ENCODE assay signal across 23 cellular contexts in genomic region chrX:285076-285677, GRCh38. TPM values are rescaled to one million over a fixed set of nuclear protein-coding genes. Genes with fewer than 3 reads are reported as not detected.
DNase-seq lines count a peak whose midpoint lies in the region; ATAC-seq, FAIRE-seq and TF ChIP-seq lines count a peak whose summit lies in the region.
"Had no signal": no experiment of that assay in that cellular context is flagged by ENCODE, and none has a peak within 500 bp of the region (broad histone marks: within the 10 kb centered on the region; RNA-seq: fewer than 3 reads in every experiment).

No MANE protein-coding gene starts in this region.

- peaks cover 3% of the 10 kb centered on the region for H4K20me1 ChIP-seq in H9 (ENCODE audit: control insufficient read depth, insufficient read depth, insufficient read length)
- H4K20me1 ChIP-seq: BLaER1 had no signal

- H4K5ac ChIP-seq in H9 (ENCODE audit: insufficient read length, low read depth, low read length) = peak overlapping the region; percentile 14

- peaks cover 32% of the 10 kb centered on the region for H3K4me1 Mint-ChIP-seq in activated CD4-positive, alpha-beta memory T cell treated with anti-CD3 and anti-CD28 coated beads, Interleukin-2, amount 10 ng/mL, durations not matched to agents 7 days and 5 days
- peaks cover 20% of the 10 kb centered on the region for H3K4me1 Mint-ChIP-seq in activated CD4-positive, alpha-beta memory T cell treated with anti-CD3 and anti-CD28 coated beads for 36 hours (ENCODE audit: low read depth)
- H3K4me1 Mint-ChIP-seq in H9 (peaks cover 3 to 21% of the 10 kb centered on the region in 2 experiments), neural crest cell (peaks cover 7% of the 10 kb centered on the region)

- peaks cover 6% of the 10 kb centered on the region for H3K79me1 ChIP-seq in H9 (ENCODE audit: insufficient read depth, low read depth, low read length, poor library complexity, severe bottlenecking)

- no peak overlapping the region for H3K4ac ChIP-seq in H9 (ENCODE audit: low read depth, low read length)

- no peaks in the 10 kb centered on the region for H3K27me3 Mint-ChIP-seq in activated CD4-positive, alpha-beta memory T cell treated with anti-CD3 and anti-CD28 coated beads, Interleukin-2, amount 10 ng/mL, durations not matched to agents 7 days and 5 days
- H3K27me3 Mint-ChIP-seq in activated CD4-positive, alpha-beta memory T cell treated with anti-CD3 and anti-CD28 coated beads for 36 hours = no peaks in the 10 kb centered on the region
- H3K27me3 Mint-ChIP-seq in H9 (ENCODE audit: low read depth) (no peaks in the 10 kb centered on the region), neural crest cell (ENCODE audit: low read depth) (no peaks in the 10 kb centered on the region)
- H3K27me3 Mint-ChIP-seq: progenitor cell of endocrine pancreas had no signal

- no peaks in the 10 kb centered on the region for H3K23me2 ChIP-seq in H9 (ENCODE audit: insufficient read length, low read depth, low read length, poor library complexity, severe bottlenecking)

- DNase-seq in activated CD4-positive, alpha-beta memory T cell treated with anti-CD3 and anti-CD28 coated beads, Interleukin-2, amount 10 ng/mL, durations not matched to agents 7 days and 5 days = no peak
- DNase-seq in activated CD4-positive, alpha-beta memory T cell treated with anti-CD3 and anti-CD28 coated beads for 36 hours = no peak
- DNase-seq in H9 (no peak), colonic mucosa (peak; percentile 7), neural crest cell (ENCODE audit: low read depth, low spot score) (no peak), urothelium cell line (ENCODE audit: low spot score) (no peak), mucosa of gallbladder (ENCODE audit: low spot score) (no peak)
- DNase-seq: activated CD8-positive, alpha-beta memory T cell treated with anti-CD3 and anti-CD28 coated beads, Interleukin-2, amount 50 U/mL, for 4 hours; activated effector memory CD4-positive, alpha-beta T cell treated with Interleukin-2 at 50 U/mL for 16 hours; MM.1S; NCI-H1694; NCI-H2227 treated with DMSO at 0.1 percent for 48 hours; NCI-H82; PC-9; small intestine had no signal

- no peak overlapping the region for H3T11ph ChIP-seq in H9 (ENCODE audit: low read length)

- no peak overlapping the region for H2AK5ac ChIP-seq in H9 (ENCODE audit: insufficient read length, low read length)

- no peaks in the 10 kb centered on the region for H3K36me3 ChIP-seq in colonic mucosa

- H3K9me3 Mint-ChIP-seq in activated CD4-positive, alpha-beta memory T cell treated with anti-CD3 and anti-CD28 coated beads, Interleukin-2, amount 10 ng/mL, durations not matched to agents 7 days and 5 days = no peaks in the 10 kb centered on the region
- no peaks in the 10 kb centered on the region for H3K9me3 Mint-ChIP-seq in activated CD4-positive, alpha-beta memory T cell treated with anti-CD3 and anti-CD28 coated beads for 36 hours
- H3K9me3 Mint-ChIP-seq in H9 (no peaks in the 10 kb centered on the region; a peak in 1 of 5 replicates), neural crest cell (no peaks in the 10 kb centered on the region)

- no peak overlapping the region for H2BK12ac ChIP-seq in H9 (ENCODE audit: insufficient read length, low read depth, low read length)

- POLR2A ChIA-PET in activated CD4-positive, alpha-beta memory T cell treated with anti-CD3 and anti-CD28 coated beads, Interleukin-2, amount 10 ng/mL, durations not matched to agents 7 days and 5 days (lab: Charles Lee) = no interaction called here
- POLR2A ChIA-PET in activated CD4-positive, alpha-beta memory T cell treated with anti-CD3 and anti-CD28 coated beads for 36 hours (lab: Charles Lee) = no interaction called here

- peak overlapping the region; percentile 27 for H3K27ac Mint-ChIP-seq in activated CD4-positive, alpha-beta memory T cell treated with anti-CD3 and anti-CD28 coated beads, Interleukin-2, amount 10 ng/mL, durations not matched to agents 7 days and 5 days
- no peak overlapping the region for H3K27ac Mint-ChIP-seq in activated CD4-positive, alpha-beta memory T cell treated with anti-CD3 and anti-CD28 coated beads for 36 hours
- peak overlapping the region in 2 of 3 experiments; percentile 57 to 89; a peak in 3 of 7 replicates for H3K27ac Mint-ChIP-seq in H9
- H3K27ac Mint-ChIP-seq in neural crest cell (ENCODE audit: unreplicated experiment) = no peak overlapping the region

- H2BK15ac ChIP-seq in H9 (ENCODE audit: low read depth, low read length) = no peak overlapping the region

- no peak overlapping the region for H3K4me3 ChIP-seq in colonic mucosa
- H3K4me3 ChIP-seq: BLaER1, heart left ventricle, PC-9, vagina had no signal

- H3K9me3 ChIP-seq in H9 (ENCODE audit: control insufficient read depth, low read depth, low read length) (peaks cover 5% of the 10 kb centered on the region), colonic mucosa (no peaks in the 10 kb centered on the region)
- H3K9me3 ChIP-seq: BLaER1, heart left ventricle, vagina had no signal

- FAIRE-seq in urothelium cell line (lab: Jason Lieb, UNC) = no peak
- FAIRE-seq: A204.1, astrocyte, endometrium, small intestine had no signal

- H3K36me3 Mint-ChIP-seq in activated CD4-positive, alpha-beta memory T cell treated with anti-CD3 and anti-CD28 coated beads, Interleukin-2, amount 10 ng/mL, durations not matched to agents 7 days and 5 days (ENCODE audit: low read depth) = peaks cover 38% of the 10 kb centered on the region
- peaks cover 22% of the 10 kb centered on the region for H3K36me3 Mint-ChIP-seq in activated CD4-positive, alpha-beta memory T cell treated with anti-CD3 and anti-CD28 coated beads for 36 hours
- H3K36me3 Mint-ChIP-seq in H9 (ENCODE audit: insufficient read depth in 1 of 3, low read depth in 3 of 3) = peaks cover 57 to 61% (median 57%) of the 10 kb centered on the region in 3 experiments
- peaks cover 13% of the 10 kb centered on the region for H3K36me3 Mint-ChIP-seq in neural crest cell (ENCODE audit: low read depth)

- H3K27ac ChIP-seq in H9 (ENCODE audit: insufficient read length, low read depth, low read length) (no peak overlapping the region), colonic mucosa (no peak overlapping the region)
- H3K27ac ChIP-seq: BLaER1, heart left ventricle, PC-9, vagina had no signal

- H3K23ac ChIP-seq in H9 (ENCODE audit: insufficient read length, low read depth, low read length) = no peak overlapping the region

- no peak overlapping the region for H3K56ac ChIP-seq in H9 (ENCODE audit: insufficient read length, low read depth, low read length)

- no peak overlapping the region for H2AFZ ChIP-seq in H9 (ENCODE audit: low read length)
- H2AFZ ChIP-seq: PC-9 had no signal

- H2BK120ac ChIP-seq in H9 (ENCODE audit: low read depth, low read length, poor library complexity, severe bottlenecking) = no peak overlapping the region

- TF ChIP-seq CTCF in H9 (conservative IDR thresholded peaks at IDR 0.05) (no peak), colonic mucosa (IDR thresholded peaks at IDR 0.05) (no peak), neural crest cell (conservative IDR thresholded peaks at IDR 0.05) (no peak)

- no CpG with 5 or more reads among the region's 13 CpGs for WGBS in H9 (ENCODE audit: extremely low coverage, insufficient read length, low lambda C conversion rate)

- peaks cover 10% of the 10 kb centered on the region for H3K79me2 ChIP-seq in H9 (ENCODE audit: insufficient read depth, low read length)

- no peak overlapping the region for H3K14ac ChIP-seq in H9 (ENCODE audit: insufficient read depth, low read length)

- peak overlapping the region; percentile 36 for H3K4me3 Mint-ChIP-seq in activated CD4-positive, alpha-beta memory T cell treated with anti-CD3 and anti-CD28 coated beads, Interleukin-2, amount 10 ng/mL, durations not matched to agents 7 days and 5 days
- no peak overlapping the region for H3K4me3 Mint-ChIP-seq in activated CD4-positive, alpha-beta memory T cell treated with anti-CD3 and anti-CD28 coated beads for 36 hours
- peak overlapping the region in 1 of 2 experiments; percentile 42; a peak in 1 of 5 replicates for H3K4me3 Mint-ChIP-seq in H9
- H3K4me3 Mint-ChIP-seq in neural crest cell = peak overlapping the region; percentile 67

- H3K27me3 ChIP-seq in H9 (ENCODE audit: insufficient read depth, low read length) (no peaks in the 10 kb centered on the region; the same call in 1 of the 2 replicates), colonic mucosa (no peaks in the 10 kb centered on the region)
- H3K27me3 ChIP-seq: BLaER1, heart left ventricle, vagina had no signal

- no peak overlapping the region for H4K91ac ChIP-seq in H9 (ENCODE audit: insufficient read length, low read depth, low read length)

- intact Hi-C loops in activated CD4-positive, alpha-beta memory T cell treated with anti-CD3 and anti-CD28 coated beads for 36 hours (cut with micrococcal nuclease) = no loop called here
- intact Hi-C loops in colonic mucosa (cut with DNase I) = no loop called here

- no peak overlapping the region for H2BK20ac ChIP-seq in H9 (ENCODE audit: low read depth, low read length, poor library complexity, severe bottlenecking)

- H3K4me1 ChIP-seq in H9 (ENCODE audit: insufficient read depth, low read length) (peaks cover 3% of the 10 kb centered on the region; the same call in 1 of the 2 replicates), colonic mucosa (no peaks in the 10 kb centered on the region)

- H3K4me2 ChIP-seq in H9 (ENCODE audit: insufficient read depth, insufficient read length, low read length) = no peak overlapping the region
- H3K4me2 ChIP-seq: BLaER1, PC-9 had no signal

- ATAC-seq in GM18861 (IDR thresholded peaks at IDR 0.05; ENCODE audit: unreplicated experiment) = no peak
- ATAC-seq: heart left ventricle had no signal

- H3K18ac ChIP-seq in H9 (ENCODE audit: insufficient read length, low read depth, low read length) = no peak overlapping the region

- no peak overlapping the region for H2BK5ac ChIP-seq in H9 (ENCODE audit: insufficient read length, low read length)

- H4K8ac ChIP-seq in H9 (replicated peaks; ENCODE audit: insufficient read length, low read depth, low read length) = peak overlapping the region; percentile 71

- no peak overlapping the region for H3K9ac ChIP-seq in H9 (ENCODE audit: extremely low read depth, insufficient read length, low read length)
- no peak overlapping the region for H3K9ac ChIP-seq in colonic mucosa (ENCODE audit: low read depth in 2 of 2, low read length in 2 of 2)

- CTCF ChIA-PET in activated CD4-positive, alpha-beta memory T cell treated with anti-CD3 and anti-CD28 coated beads, Interleukin-2, amount 10 ng/mL, durations not matched to agents 7 days and 5 days (lab: Charles Lee) = no interaction called here
- CTCF ChIA-PET in activated CD4-positive, alpha-beta memory T cell treated with anti-CD3 and anti-CD28 coated beads for 36 hours (lab: Charles Lee) = no interaction called here

RNA-seq across cellular contexts. Expression of gene PLCXD1, which starts 4.0 kb away (rescaled TPM):
- total RNA-seq in activated CD4-positive, alpha-beta memory T cell treated with anti-CD3 and anti-CD28 coated beads, Interleukin-2, amount 10 ng/mL, durations not matched to agents 7 days and 5 days = 10 to 100 TPM; 34.5 to 35.5 TPM
- total RNA-seq in activated CD4-positive, alpha-beta memory T cell treated with anti-CD3 and anti-CD28 coated beads for 36 hours = 10 to 100 TPM; 42.2 to 46.5 TPM
- total RNA-seq in H9 (2021) (96.5 and 96.9 TPM in 2 replicates), colonic mucosa (10 to 100 TPM; 11.0 to 23.8 TPM), neural crest cell (49.1 and 52.4 TPM in 2 replicates), mucosa of gallbladder (34.8 TPM)

RNA-seq across cellular contexts. Expression of gene GTPBP6, which starts 33.4 kb away (rescaled TPM):
- 10 to 100 TPM; 46.2 to 46.7 TPM for total RNA-seq in activated CD4-positive, alpha-beta memory T cell treated with anti-CD3 and anti-CD28 coated beads, Interleukin-2, amount 10 ng/mL, durations not matched to agents 7 days and 5 days
- 10 to 100 TPM; 60.0 to 62.4 TPM for total RNA-seq in activated CD4-positive, alpha-beta memory T cell treated with anti-CD3 and anti-CD28 coated beads for 36 hours
- total RNA-seq in H9 (2021) (64.0 and 64.5 TPM in 2 replicates), colonic mucosa (10 to 100 TPM; 44.4 to 81.1 TPM), neural crest cell (81.3 and 81.9 TPM in 2 replicates), mucosa of gallbladder (54.1 TPM)

Comparison
In these comparisons a context has a peak if more than half of its experiments do, and no peak if none do; other contexts are left out.
1. H3K27ac Mint-ChIP-seq: peak in activated CD4-positive, alpha-beta memory T cell treated with anti-CD3 and anti-CD28 coated beads, Interleukin-2, amount 10 ng/mL, durations not matched to agents 7 days and 5 days (single experiment) and H9 (2 of 3); none in activated CD4-positive, alpha-beta memory T cell treated with anti-CD3 and anti-CD28 coated beads for 36 hours (single experiment) and neural crest cell (single experiment).